In genomic region chr17:62793919-62794665, GRCh38 we compare ENCODE assay signal across 18 cellular contexts. TPM values are rescaled to one million over a fixed set of nuclear protein-coding genes. Genes with fewer than 3 reads are reported as not detected.
A peak's percentile ranks its signal among the peaks of the same experiment; 100 is the strongest.
DNase-seq lines count a peak whose midpoint lies in the region; ATAC-seq and TF ChIP-seq lines count a peak whose summit lies in the region.
"Had no signal": no experiment of that assay in that cellular context is flagged by ENCODE, and none has a peak within 500 bp of the region (broad histone marks: within the 10 kb centered on the region; RNA-seq: fewer than 3 reads in every experiment).

No MANE protein-coding gene starts in this region.

- no peaks in the 10 kb centered on the region for H3K36me3 ChIP-seq in OCI-LY3 (replicated peaks; ENCODE audit: low read depth, low read length)

- DNase-seq in activated CD4-positive, alpha-beta memory T cell treated with anti-CD3 and anti-CD28 coated beads, Interleukin-2, amount 10 ng/mL, durations not matched to agents 7 days and 5 days = no peak
- no peak for DNase-seq in activated CD4-positive, alpha-beta memory T cell treated with anti-CD3 and anti-CD28 coated beads for 36 hours
- no peak for DNase-seq in central memory CD8-positive, alpha-beta T cell (ENCODE audit: low spot score in 2 of 2)
- DNase-seq in sciatic nerve (ENCODE audit: low spot score) (peak; percentile 1), DMS79 treated with DMSO at 0.1 percent for 48 hours (lab: John Stamatoyannopoulos, UW) (no peak)
- DNase-seq: ACHN; activated CD4-positive, CD25-positive, alpha-beta regulatory T cell treated with anti-CD3 and anti-CD28 coated beads, Interleukin-2, amount 50 U/mL, for 72 hours; activated effector memory CD4-positive, alpha-beta T cell treated with Interleukin-2 at 50 U/mL for 16 hours; Calu3; hypothalamus; left colon; NCI-H2029 treated with DMSO at 0.1 percent for 48 hours; stimulated activated CD4-positive, alpha-beta T cell treated with anti-CD3 and anti-CD28 coated beads, Interleukin-12 subunit alpha, Interleukin-12 subunit beta, amount 100 ng/mL, for 4 hours had no signal

- peak overlapping the region; percentile 95 for H3K4me2 ChIP-seq in OCI-LY3 (ENCODE audit: low read length)

- no peak for TF ChIP-seq CTCF in OCI-LY3 (IDR thresholded peaks at IDR 0.05; ENCODE audit: low read depth, low read length)

- ATAC-seq in central memory CD8-positive, alpha-beta T cell (replicated peaks; ENCODE audit: extremely low read depth, poor library complexity, severe bottlenecking) = peak; percentile 39
- ATAC-seq in sciatic nerve (no peak), HG02852 (IDR thresholded peaks at IDR 0.05; ENCODE audit: unreplicated experiment) (no peak), HG02571 (IDR thresholded peaks at IDR 0.05; ENCODE audit: unreplicated experiment) (no peak)
- ATAC-seq: left colon had no signal

- no peaks in the 10 kb centered on the region for H4K20me1 ChIP-seq in OCI-LY3 (ENCODE audit: insufficient read depth, low read length)

- H3K9ac ChIP-seq in OCI-LY3 (ENCODE audit: low read length) = peak overlapping the region; percentile 49; the same call in 1 of the 2 replicates

- no peaks in the 10 kb centered on the region for H3K36me3 Mint-ChIP-seq in activated CD4-positive, alpha-beta memory T cell treated with anti-CD3 and anti-CD28 coated beads, Interleukin-2, amount 10 ng/mL, durations not matched to agents 7 days and 5 days (ENCODE audit: low read depth)
- no peaks in the 10 kb centered on the region for H3K36me3 Mint-ChIP-seq in activated CD4-positive, alpha-beta memory T cell treated with anti-CD3 and anti-CD28 coated beads for 36 hours
- peaks cover 21% of the 10 kb centered on the region for H3K36me3 Mint-ChIP-seq in central memory CD8-positive, alpha-beta T cell (ENCODE audit: insufficient read depth)
- H3K36me3 Mint-ChIP-seq: brain had no signal

- no peaks in the 10 kb centered on the region for H3K9me3 ChIP-seq in OCI-LY3 (ENCODE audit: insufficient read depth, low read length)

- peaks cover 9% of the 10 kb centered on the region for H3K27me3 Mint-ChIP-seq in activated CD4-positive, alpha-beta memory T cell treated with anti-CD3 and anti-CD28 coated beads, Interleukin-2, amount 10 ng/mL, durations not matched to agents 7 days and 5 days
- peaks cover 24% of the 10 kb centered on the region for H3K27me3 Mint-ChIP-seq in activated CD4-positive, alpha-beta memory T cell treated with anti-CD3 and anti-CD28 coated beads for 36 hours
- peaks cover 26% of the 10 kb centered on the region for H3K27me3 Mint-ChIP-seq in central memory CD8-positive, alpha-beta T cell

- CTCF ChIA-PET in activated CD4-positive, alpha-beta memory T cell treated with anti-CD3 and anti-CD28 coated beads, Interleukin-2, amount 10 ng/mL, durations not matched to agents 7 days and 5 days (lab: Charles Lee) = no interaction called here
- CTCF ChIA-PET in activated CD4-positive, alpha-beta memory T cell treated with anti-CD3 and anti-CD28 coated beads for 36 hours (lab: Charles Lee) = no interaction called here

- H3K79me2 ChIP-seq in OCI-LY3 (ENCODE audit: low read length) = no peaks in the 10 kb centered on the region

- peak overlapping the region; percentile 3 for H3K27ac Mint-ChIP-seq in activated CD4-positive, alpha-beta memory T cell treated with anti-CD3 and anti-CD28 coated beads, Interleukin-2, amount 10 ng/mL, durations not matched to agents 7 days and 5 days
- H3K27ac Mint-ChIP-seq in activated CD4-positive, alpha-beta memory T cell treated with anti-CD3 and anti-CD28 coated beads for 36 hours = no peak overlapping the region
- H3K27ac Mint-ChIP-seq in central memory CD8-positive, alpha-beta T cell (ENCODE audit: low read depth) = peak overlapping the region; percentile 39
- H3K27ac Mint-ChIP-seq: brain had no signal

- peaks cover 39% of the 10 kb centered on the region for H3K4me1 ChIP-seq in OCI-LY3 (ENCODE audit: low read length)

- POLR2A ChIA-PET in activated CD4-positive, alpha-beta memory T cell treated with anti-CD3 and anti-CD28 coated beads, Interleukin-2, amount 10 ng/mL, durations not matched to agents 7 days and 5 days (lab: Charles Lee) = no interaction called here
- POLR2A ChIA-PET in activated CD4-positive, alpha-beta memory T cell treated with anti-CD3 and anti-CD28 coated beads for 36 hours (lab: Charles Lee) = no interaction called here

- peak overlapping the region; percentile 51 for H3K27ac ChIP-seq in OCI-LY3 (ENCODE audit: low read length)

- H3K4me1 Mint-ChIP-seq in activated CD4-positive, alpha-beta memory T cell treated with anti-CD3 and anti-CD28 coated beads, Interleukin-2, amount 10 ng/mL, durations not matched to agents 7 days and 5 days = peaks cover 14% of the 10 kb centered on the region
- peaks cover 9% of the 10 kb centered on the region for H3K4me1 Mint-ChIP-seq in activated CD4-positive, alpha-beta memory T cell treated with anti-CD3 and anti-CD28 coated beads for 36 hours (ENCODE audit: low read depth)
- peaks cover 15% of the 10 kb centered on the region for H3K4me1 Mint-ChIP-seq in central memory CD8-positive, alpha-beta T cell

- peaks cover 4% of the 10 kb centered on the region for H3K9me3 Mint-ChIP-seq in activated CD4-positive, alpha-beta memory T cell treated with anti-CD3 and anti-CD28 coated beads, Interleukin-2, amount 10 ng/mL, durations not matched to agents 7 days and 5 days
- no peaks in the 10 kb centered on the region for H3K9me3 Mint-ChIP-seq in activated CD4-positive, alpha-beta memory T cell treated with anti-CD3 and anti-CD28 coated beads for 36 hours
- peaks cover 9% of the 10 kb centered on the region for H3K9me3 Mint-ChIP-seq in central memory CD8-positive, alpha-beta T cell

- intact Hi-C loops in activated CD4-positive, alpha-beta memory T cell treated with anti-CD3 and anti-CD28 coated beads for 36 hours (cut with micrococcal nuclease) = no loop called here
- intact Hi-C loops in sciatic nerve (cut with DNase I) = no loop called here

- H3K4me3 Mint-ChIP-seq in activated CD4-positive, alpha-beta memory T cell treated with anti-CD3 and anti-CD28 coated beads, Interleukin-2, amount 10 ng/mL, durations not matched to agents 7 days and 5 days = peak overlapping the region; percentile 35
- no peak overlapping the region for H3K4me3 Mint-ChIP-seq in activated CD4-positive, alpha-beta memory T cell treated with anti-CD3 and anti-CD28 coated beads for 36 hours
- H3K4me3 Mint-ChIP-seq in central memory CD8-positive, alpha-beta T cell = peak overlapping the region; percentile 46
- H3K4me3 Mint-ChIP-seq: brain had no signal

- H2AFZ ChIP-seq in OCI-LY3 (ENCODE audit: low read depth, low read length) = peak overlapping the region; percentile 85

- no peaks in the 10 kb centered on the region for H3K27me3 ChIP-seq in OCI-LY3 (ENCODE audit: low read depth, low read length)

- peak overlapping the region; percentile 73 for H3K4me3 ChIP-seq in OCI-LY3 (ENCODE audit: low read length)

RNA-seq across cellular contexts. Expression of gene MARCHF10, which starts 14.0 kb away (rescaled TPM):
- not detected for total RNA-seq in activated CD4-positive, alpha-beta memory T cell treated with anti-CD3 and anti-CD28 coated beads, Interleukin-2, amount 10 ng/mL, durations not matched to agents 7 days and 5 days
- total RNA-seq in activated CD4-positive, alpha-beta memory T cell treated with anti-CD3 and anti-CD28 coated beads for 36 hours = not detected
- total RNA-seq in sciatic nerve = 2.1 TPM
- total RNA-seq: Calu3, left colon, posterior vena cava had no signal
